In genomic region chr16:64695684-64696083, GRCh38 we compare ENCODE assay signal across 19 cellular contexts.
"Had no signal": no experiment of that assay in that cellular context is flagged by ENCODE, and none has a peak within 500 bp of the region (broad histone marks: within the 10 kb centered on the region; RNA-seq: fewer than 3 reads in every experiment).

No MANE protein-coding gene starts in this region.

- H3K4me1 Mint-ChIP-seq: natural killer cell; stimulated activated naive B cell treated with anti-CD40 and anti-IgM and Interleukin-4, amounts not matched to agents 10 μg/mL and 1 μg/mL and 100 μg/mL, for 72 hours; stimulated activated naive CD8-positive, alpha-beta T cell treated with anti-CD3 and anti-CD28 coated beads, Interleukin-15, amount 100 ng/mL, for 72 hours had no signal

- H3K4me1 ChIP-seq: esophagus squamous epithelium, heart right ventricle, transverse colon had no signal

- H3K27ac Mint-ChIP-seq: dendritic cell treated with granulocyte-macrophage colony-stimulating factor and Interleukin-4, amounts not matched to agents 40 ng/mL and 50 ng/mL, for 4 days; natural killer cell; progenitor cell of endocrine pancreas; stimulated activated naive B cell treated with anti-CD40 and anti-IgM and Interleukin-4, amounts not matched to agents 10 μg/mL and 1 μg/mL and 100 μg/mL, for 72 hours; stimulated activated naive CD8-positive, alpha-beta T cell treated with anti-CD3 and anti-CD28 coated beads, Interleukin-15, amount 100 ng/mL, for 72 hours had no signal

- H3K27ac ChIP-seq: esophagus squamous epithelium, gastrocnemius medialis, heart right ventricle, ovary, thoracic aorta, transverse colon had no signal

- H3K9me3 ChIP-seq: esophagus squamous epithelium, gastrocnemius medialis, heart right ventricle, mucosa of descending colon, ovary, thoracic aorta, transverse colon had no signal

- H3K4me3 Mint-ChIP-seq: dendritic cell treated with granulocyte-macrophage colony-stimulating factor and Interleukin-4, amounts not matched to agents 40 ng/mL and 50 ng/mL, for 4 days; natural killer cell; neural crest cell; stimulated activated naive B cell treated with anti-CD40 and anti-IgM and Interleukin-4, amounts not matched to agents 10 μg/mL and 1 μg/mL and 100 μg/mL, for 72 hours; stimulated activated naive CD8-positive, alpha-beta T cell treated with anti-CD3 and anti-CD28 coated beads, Interleukin-15, amount 100 ng/mL, for 72 hours had no signal

- H3K4me3 ChIP-seq: esophagus squamous epithelium, gastrocnemius medialis, heart right ventricle, mucosa of descending colon, ovary, thoracic aorta, transverse colon had no signal

- H3K27me3 ChIP-seq: esophagus squamous epithelium, gastrocnemius medialis, heart right ventricle, ovary, transverse colon had no signal

- H3K36me3 Mint-ChIP-seq: natural killer cell; stimulated activated naive B cell treated with anti-CD40 and anti-IgM and Interleukin-4, amounts not matched to agents 10 μg/mL and 1 μg/mL and 100 μg/mL, for 72 hours had no signal

- H3K9me3 Mint-ChIP-seq: dendritic cell treated with granulocyte-macrophage colony-stimulating factor and Interleukin-4, amounts not matched to agents 40 ng/mL and 50 ng/mL, for 4 days had no signal

- DNase-seq: esophagus squamous epithelium; gastrocnemius medialis; heart right ventricle; islet precursor cell; mammary epithelial cell; mucosa of descending colon; natural killer cell; ovary; right cardiac atrium; stimulated activated CD4-positive, alpha-beta T cell treated with anti-CD3 and anti-CD28 coated beads, Interleukin-2, amount 100 ng/mL, for 24 hours; stimulated activated CD4-positive, alpha-beta T cell treated with anti-CD3 and anti-CD28 coated beads, Interleukin-4, amount 100 ng/mL, for 4 hours; stimulated activated naive B cell treated with anti-CD40 and anti-IgM and Interleukin-4, amounts not matched to agents 10 μg/mL and 1 μg/mL and 100 μg/mL, for 72 hours; stimulated activated naive CD8-positive, alpha-beta T cell treated with anti-CD3 and anti-CD28 coated beads, Interleukin-15, amount 100 ng/mL, for 72 hours; substantia nigra; transverse colon had no signal

- H3K36me3 ChIP-seq: esophagus squamous epithelium, gastrocnemius medialis, heart right ventricle, ovary, thoracic aorta, transverse colon had no signal

- H3K27me3 Mint-ChIP-seq: dendritic cell treated with granulocyte-macrophage colony-stimulating factor and Interleukin-4, amounts not matched to agents 40 ng/mL and 50 ng/mL, for 4 days; progenitor cell of endocrine pancreas; stimulated activated naive B cell treated with anti-CD40 and anti-IgM and Interleukin-4, amounts not matched to agents 10 μg/mL and 1 μg/mL and 100 μg/mL, for 72 hours; stimulated activated naive CD8-positive, alpha-beta T cell treated with anti-CD3 and anti-CD28 coated beads, Interleukin-15, amount 100 ng/mL, for 72 hours had no signal
